ENCODE assay signal across 13 cellular contexts in genomic region chr10:47886356-47886755, GRCh38. TPM values are rescaled to one million over a fixed set of nuclear protein-coding genes. Genes with fewer than 3 reads are reported as not detected.
DNase-seq lines count a peak whose midpoint lies in the region; ATAC-seq and TF ChIP-seq lines count a peak whose summit lies in the region.
"Not testable (repeated sequence)": the region's sequence is repeated elsewhere in the genome, so short reads cannot be mapped to it uniquely, and the experiment has no call there.
"Had no signal": no experiment of that assay in that cellular context is flagged by ENCODE, and none has a peak within 500 bp of the region (broad histone marks: within the 10 kb centered on the region; RNA-seq: fewer than 3 reads in every experiment).

No MANE protein-coding gene starts in this region.

- H3K27ac ChIP-seq in upper lobe of right lung = not testable (repeated sequence)

- not testable (repeated sequence) for TF ChIP-seq CTCF in mucosa of descending colon (IDR thresholded peaks at IDR 0.05); upper lobe of right lung (IDR thresholded peaks at IDR 0.05)

- intact Hi-C loops in left colon (cut with DNase I, micrococcal nuclease); mucosa of descending colon (cut with DNase I, micrococcal nuclease); upper lobe of right lung (cut with DNase I): not testable (repeated sequence)

- DNase-seq in left colon, mucosa of descending colon, upper lobe of right lung: not testable (repeated sequence)

- H3K36me3 ChIP-seq in mucosa of descending colon (ENCODE audit: low read depth); upper lobe of right lung: not testable (repeated sequence)

- H3K27me3 ChIP-seq in upper lobe of right lung = not testable (repeated sequence)

- H3K4me1 ChIP-seq in mucosa of descending colon (ENCODE audit: low read depth); upper lobe of right lung: not testable (repeated sequence)

- not testable (repeated sequence) for H3K4me3 ChIP-seq in mucosa of descending colon, upper lobe of right lung

- H3K9me3 ChIP-seq in mucosa of descending colon, upper lobe of right lung: not testable (repeated sequence)

- ATAC-seq in left colon (peak; percentile 72), mucosa of descending colon (peak; percentile 79), upper lobe of right lung (peak; percentile 15)

RNA-seq across cellular contexts. Expression of gene NPY4R2, which starts 32.1 kb away (rescaled TPM):
- 10 to 100 TPM in 1 of 2 donors, 1 to 10 TPM in 1; 8.3 to 10.6 TPM for total RNA-seq in left colon
- total RNA-seq in mucosa of descending colon = 10 to 100 TPM in 2 of 3 donors, 1 to 10 TPM in 1; 4.4 to 22.8 (median 18.9) TPM
- 1.4 TPM for total RNA-seq in upper lobe of right lung
- total RNA-seq: A172; A673; B cell; Calu3; CD4-positive, alpha-beta memory T cell; CD4-positive, alpha-beta T cell; CD4-positive, CD25-positive, alpha-beta regulatory T cell; CD8-positive, alpha-beta memory T cell; CD8-positive, alpha-beta T cell; Daoy had no signal

Comparison
In these comparisons a context has a peak if more than half of its experiments do, and no peak if none do; other contexts are left out.
1. ATAC-seq: peak in every context shown above with its lines; median percentile 79 in mucosa of descending colon; 72 in left colon; 15 in upper lobe of right lung.